Comparison of ENCODE assay signal across 1 cellular context in the genomic region with DNA sequence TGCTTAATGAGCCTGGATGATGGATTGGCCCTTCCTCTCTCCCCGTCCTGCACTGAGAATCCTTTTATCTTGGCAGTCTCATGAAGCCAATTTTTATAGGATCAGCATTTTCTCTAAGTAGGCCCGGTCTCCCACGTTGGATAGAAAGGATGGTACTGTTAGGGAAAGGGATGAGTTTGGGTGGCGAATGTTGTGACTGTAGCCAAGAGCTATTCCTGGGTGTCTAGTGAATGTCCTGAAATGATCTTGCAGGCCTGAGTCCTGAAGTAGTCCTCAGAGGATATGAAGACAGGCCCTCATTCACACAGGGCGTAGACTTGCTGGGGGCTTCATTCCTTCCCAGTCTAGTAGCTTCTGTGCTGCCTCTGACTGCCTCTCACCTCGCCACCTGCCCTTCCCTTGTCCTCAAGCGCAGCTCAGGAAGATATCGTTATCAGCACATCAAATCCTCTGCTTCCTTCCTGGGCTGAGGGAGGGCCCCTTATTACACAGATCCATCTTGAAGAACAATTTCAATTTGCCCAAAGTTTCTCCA.
TF ChIP-seq lines count a peak whose summit lies in the region.

No MANE protein-coding gene starts in this region.

TF ChIP-seq in SK-N-SH, 30 proteins besides CTCF, POLR2A, EP300 and RAD21:
- TF ChIP-seq, protein P1, sequence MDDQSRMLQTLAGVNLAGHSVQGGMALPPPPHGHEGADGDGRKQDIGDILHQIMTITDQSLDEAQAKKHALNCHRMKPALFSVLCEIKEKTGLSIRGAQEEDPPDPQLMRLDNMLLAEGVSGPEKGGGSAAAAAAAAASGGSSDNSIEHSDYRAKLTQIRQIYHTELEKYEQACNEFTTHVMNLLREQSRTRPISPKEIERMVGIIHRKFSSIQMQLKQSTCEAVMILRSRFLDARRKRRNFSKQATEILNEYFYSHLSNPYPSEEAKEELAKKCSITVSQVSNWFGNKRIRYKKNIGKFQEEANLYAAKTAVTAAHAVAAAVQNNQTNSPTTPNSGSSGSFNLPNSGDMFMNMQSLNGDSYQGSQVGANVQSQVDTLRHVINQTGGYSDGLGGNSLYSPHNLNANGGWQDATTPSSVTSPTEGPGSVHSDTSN (IDR thresholded peaks at IDR 0.05) = no peak
- no peak for TF ChIP-seq TAF1 (IDR thresholded peaks at IDR 0.05; ENCODE audit: borderline replicate concordance, low read depth, low read length)
- no peak for TF ChIP-seq RFX5 (IDR thresholded peaks at IDR 0.05; ENCODE audit: low read length)
- no peak for TF ChIP-seq ELF1 (IDR thresholded peaks at IDR 0.05)
